Comparison of ENCODE assay signal across 8 cellular contexts in genomic region chr6:149922642-149923326, GRCh38. TPM values are rescaled to one million over a fixed set of nuclear protein-coding genes. Genes with fewer than 3 reads are reported as not detected.
DNase-seq lines count a peak whose midpoint lies in the region; ATAC-seq and TF ChIP-seq lines count a peak whose summit lies in the region.

Gene RAET1G (minus strand): TSS chr6:149923121. CDS start chr6:149923010, 111 bp downstream.

- no peak within 1 kb of the TSS for H4K91ac ChIP-seq in trophoblast cell (ENCODE audit: low read depth, low read length)

- no peak within 1 kb of the TSS for H4K12ac ChIP-seq in trophoblast cell (ENCODE audit: low read depth, low read length)

- H3K23ac ChIP-seq in trophoblast cell (ENCODE audit: low read length): no peak within 1 kb of the TSS

- no peak within 1 kb of the TSS for H2AFZ ChIP-seq in trophoblast cell (ENCODE audit: insufficient read depth, low read length, poor library complexity)

- H2BK12ac ChIP-seq in trophoblast cell (ENCODE audit: low read length): no peak within 1 kb of the TSS

- no CpG with 5 or more reads among the region's 40 CpGs for WGBS in trophoblast cell (ENCODE audit: extremely low coverage, insufficient coverage, insufficient read length)
- 2% methylated on average over 40 of the region's 40 CpGs for WGBS in thymus

- H3K9ac ChIP-seq in trophoblast cell (ENCODE audit: low read length): no peak within 1 kb of the TSS

- H3K27ac ChIP-seq in left ventricle myocardium inferior (replicated peaks): no peak within 1 kb of the TSS
- no peak within 1 kb of the TSS for H3K27ac ChIP-seq in trophoblast cell (ENCODE audit: low read depth, low read length)
- no peak within 1 kb of the TSS for H3K27ac ChIP-seq in thymus (ENCODE audit: low read depth)

- H3K4me3 ChIP-seq in left ventricle myocardium inferior (peak within 1 kb of the TSS; percentile 72), trophoblast cell (ENCODE audit: low read depth, low read length) (peak within 1 kb of the TSS; percentile 63), thymus (ENCODE audit: low read length) (peak within 1 kb of the TSS; percentile 3)

- H4K8ac ChIP-seq in trophoblast cell (ENCODE audit: low read depth, low read length): no peak within 1 kb of the TSS

- no peak for ATAC-seq in GM18861 (IDR thresholded peaks at IDR 0.05; ENCODE audit: unreplicated experiment)

- no peak within 1 kb of the TSS for H3K4ac ChIP-seq in trophoblast cell (ENCODE audit: low read depth, low read length)

- peaks cover 22% of the 10 kb centered on the region for H3K27me3 ChIP-seq in left ventricle myocardium inferior (ENCODE audit: low read depth)
- H3K27me3 ChIP-seq in trophoblast cell (ENCODE audit: insufficient read depth, low read length): peaks cover 46% of the 10 kb centered on the region
- H3K27me3 ChIP-seq in thymus (ENCODE audit: control insufficient read depth, insufficient read depth): peaks cover 27% of the 10 kb centered on the region

- no peak within 1 kb of the TSS for H3K14ac ChIP-seq in trophoblast cell (ENCODE audit: low read length)

- no peak within 1 kb of the TSS for H3K18ac ChIP-seq in trophoblast cell (ENCODE audit: low read length)

- peaks cover 4% of the 10 kb centered on the region for H3K79me2 ChIP-seq in trophoblast cell (ENCODE audit: control insufficient read depth, insufficient read depth, low read length, poor library complexity)

- peak within 1 kb of the TSS; percentile 57 for H3K4me2 ChIP-seq in trophoblast cell (ENCODE audit: low read length)

- DNase-seq in GM10266 (ENCODE audit: extremely low spot score) (peak; percentile 62), NAMALWA (ENCODE audit: low spot score) (peak; percentile 91), T-helper 22 cell (ENCODE audit: low read depth) (peak; percentile 72), anterior cingulate cortex (lab: John Stamatoyannopoulos, UW) (peak in 54 of 58 donors; percentile 9 to 80 (median 56)), left ventricle myocardium inferior (peak; percentile 89), trophoblast cell (peak; percentile 67 to 77)

- no peaks in the 10 kb centered on the region for H3K79me1 ChIP-seq in trophoblast cell (ENCODE audit: low read length)

- H2BK5ac ChIP-seq in trophoblast cell (ENCODE audit: low read depth, low read length, poor library complexity): no peak within 1 kb of the TSS

- H3K9me3 ChIP-seq in left ventricle myocardium inferior (replicated peaks) (no peaks in the 10 kb centered on the region), trophoblast cell (ENCODE audit: insufficient read depth, low read depth, low read length) (peaks cover 27% of the 10 kb centered on the region), thymus (ENCODE audit: control insufficient read depth) (no peaks in the 10 kb centered on the region)

- peaks cover 32% of the 10 kb centered on the region for H3K4me1 ChIP-seq in left ventricle myocardium inferior
- peaks cover 0 to 12% of the 10 kb centered on the region in 2 experiments for H3K4me1 ChIP-seq in trophoblast cell (ENCODE audit: control insufficient read depth in 1 of 2, insufficient read depth in 2 of 2, low read length in 2 of 2)
- no peaks in the 10 kb centered on the region for H3K4me1 ChIP-seq in thymus (ENCODE audit: control insufficient read depth, insufficient read depth, low read length)

- no peak for TF ChIP-seq CTCF in GM10266 (IDR thresholded peaks at IDR 0.05; ENCODE audit: control insufficient read depth, insufficient read depth, low read depth, missing control alignments)
- TF ChIP-seq CTCF in left ventricle myocardium inferior (IDR thresholded peaks at IDR 0.05; ENCODE audit: borderline replicate concordance): no peak

- intact Hi-C loops in left ventricle myocardium inferior (cut with micrococcal nuclease): no loop called here

- H2BK120ac ChIP-seq in trophoblast cell (ENCODE audit: insufficient read depth, low read length, poor library complexity): no peak within 1 kb of the TSS

- no peaks in the 10 kb centered on the region for H3K36me3 ChIP-seq in left ventricle myocardium inferior
- H3K36me3 ChIP-seq in trophoblast cell (ENCODE audit: control insufficient read depth in 1 of 2, insufficient read depth in 2 of 2, low read length in 2 of 2): no peaks in the 10 kb centered on the region
- no peaks in the 10 kb centered on the region for H3K36me3 ChIP-seq in thymus (ENCODE audit: control insufficient read depth, insufficient read depth)

- no peak within 1 kb of the TSS for H2AK5ac ChIP-seq in trophoblast cell (ENCODE audit: low read length)

RNA-seq across cellular contexts. Expression of gene RAET1G, which starts in this region (rescaled TPM):
- 0.19 TPM for total RNA-seq in left ventricle myocardium inferior
- not detected in 2 replicates for polyA plus RNA-seq in trophoblast cell (2013)
- polyA plus RNA-seq in thymus: 0.64 TPM

Comparison
In these comparisons a context has a peak if more than half of its experiments do, and no peak if none do; other contexts are left out.
1. Peak in DNase-seq and H3K4me3 ChIP-seq in left ventricle myocardium inferior; RNA of the gene not detected or under 1 TPM.
2. H3K4me3 ChIP-seq: peak in every context shown above with its lines; median percentile 72 in left ventricle myocardium inferior; 63 in trophoblast cell; 3 in thymus.